In the genomic region with DNA sequence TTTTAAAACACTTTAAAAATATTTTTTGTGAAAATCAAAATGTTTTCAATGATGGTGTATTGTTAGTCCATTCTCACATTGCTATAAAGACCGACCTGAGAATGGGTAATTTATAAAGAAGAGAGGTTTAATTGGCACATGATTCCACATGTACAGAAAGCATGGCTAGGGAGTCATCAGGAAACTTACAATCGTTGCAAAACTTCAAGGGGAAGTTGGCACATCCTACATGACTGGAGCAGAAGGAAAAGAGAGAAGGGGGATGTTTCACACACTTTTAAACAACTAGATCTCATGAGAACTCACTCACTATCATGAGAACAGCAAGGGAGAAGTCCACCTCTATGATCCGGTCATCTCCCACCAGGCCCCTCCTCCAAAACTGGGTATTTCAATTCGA, we compare ENCODE assay signal across 18 cellular contexts.
"Had no signal": no experiment of that assay in that cellular context is flagged by ENCODE, and none has a peak within 500 bp of the region (broad histone marks: within the 10 kb centered on the region; RNA-seq: fewer than 3 reads in every experiment).

No MANE protein-coding gene starts in this region.

- DNase-seq: activated CD4-positive, alpha-beta T cell treated with anti-CD3 and anti-CD28 coated beads, Interleukin-2, amount 50 U/mL, for 1 hour; activated CD4-positive, CD25-positive, alpha-beta regulatory T cell treated with anti-CD3 and anti-CD28 coated beads, Interleukin-2, amount 50 U/mL, for 72 hours; activated CD8-positive, alpha-beta memory T cell treated with anti-CD3 and anti-CD28 coated beads, Interleukin-2, amount 50 U/mL, for 4 hours; activated effector memory CD4-positive, alpha-beta T cell treated with anti-CD3 and anti-CD28 coated beads, Interleukin-2, amount 50 U/mL, for 16 hours; activated naive CD4-positive, alpha-beta T cell treated with anti-CD3 and anti-CD28 coated beads, Interleukin-2, amount 50 U/mL, for 16 hours; activated T-cell treated with anti-CD3 and anti-CD28 coated beads, Interleukin-2, amount 50 U/mL, for 48 hours; erythroblast; immature natural killer cell; kidney glomerular epithelial cell; left ventricle myocardium inferior; occipital lobe; stimulated activated naive CD8-positive, alpha-beta T cell treated with anti-CD3 and anti-CD28 coated beads, Interleukin-15, Interleukin-2, amounts not matched to agents 100 U/mL and 50 U/mL, for 24 hours; substantia nigra had no signal

- H3K27me3 ChIP-seq: cardiac muscle cell, right atrium auricular region, tibial nerve, vagina had no signal

- H3K4me1 ChIP-seq: left ventricle myocardium inferior, right atrium auricular region, tibial nerve, vagina had no signal

- H3K9me3 ChIP-seq: left ventricle myocardium inferior, right atrium auricular region, tibial nerve, vagina had no signal

- H3K36me3 ChIP-seq: cardiac muscle cell, left ventricle myocardium inferior, right atrium auricular region, tibial nerve, vagina had no signal

- H3K27ac ChIP-seq: cardiac muscle cell, left ventricle myocardium inferior, right atrium auricular region, tibial nerve, vagina, VCaP had no signal

- H3K4me3 ChIP-seq: cardiac muscle cell, left ventricle myocardium inferior, right atrium auricular region, tibial nerve, vagina had no signal
